24 cellular contexts compared by ENCODE assay signal in genomic region chr2:69007603-69008002, GRCh38. TPM values are rescaled to one million over a fixed set of nuclear protein-coding genes. Genes with fewer than 3 reads are reported as not detected.
A peak's percentile ranks its signal among the peaks of the same experiment; 100 is the strongest.
DNase-seq lines count a peak whose midpoint lies in the region; ATAC-seq, FAIRE-seq and TF ChIP-seq lines count a peak whose summit lies in the region.
"Had no signal": no experiment of that assay in that cellular context is flagged by ENCODE, and none has a peak within 500 bp of the region (broad histone marks: within the 10 kb centered on the region; RNA-seq: fewer than 3 reads in every experiment).

No MANE protein-coding gene starts in this region.

- peak; percentile 1 for DNase-seq in CMK (ENCODE audit: low read depth)
- DNase-seq in OCI-M1 (lab: John Stamatoyannopoulos, UW): peak; percentile 60
- no peak for DNase-seq in K562 (ENCODE audit: extremely low read depth in 1 of 4, low spot score in 3 of 4)
- peak; percentile 7 to 42 for DNase-seq in lung microvascular endothelial cell (ENCODE audit: low read depth in 2 of 2)
- DNase-seq in DMS114 treated with DMSO at 0.1 percent for 48 hours (lab: John Stamatoyannopoulos, UW; ENCODE audit: unreplicated experiment): no peak
- DNase-seq in transverse colon: no peak
- DNase-seq in sigmoid colon: no peak
- DNase-seq: CD8-positive, alpha-beta memory T cell; KG1; NCI-H1092 treated with DMSO at 0.1 percent for 48 hours; NCI-H146; NCI-H2029; NCI-H2227 treated with DMSO at 0.1 percent for 48 hours; NCI-H510A treated with DMSO at 0.1 percent for 48 hours; NCI-H748 treated with DMSO at 0.1 percent for 48 hours; NK-92 treated with Interleukin-12 subunit alpha and Interleukin-12 subunit beta, amount 100 ng/mL, for 24 hours had no signal

- H3K4me3 ChIP-seq in K562: no peak overlapping the region
- H3K4me3 ChIP-seq in transverse colon: no peak overlapping the region
- no peak overlapping the region for H3K4me3 ChIP-seq in sigmoid colon
- H3K4me3 ChIP-seq: GM23338, HAP-1 had no signal

- no peak overlapping the region for H2AFZ ChIP-seq in K562 (ENCODE audit: low read depth, low read length)
- H2AFZ ChIP-seq: GM23338 had no signal

- in situ Hi-C loops in K562 (cut with MboI): no loop called here
- in situ Hi-C loops in transverse colon (cut with MboI; ENCODE audit: low pct_ligation_motif_present in 1 of 4, low pct_unique_long_range_greater_than_20kb in 1 of 4, low sequenced_read_pairs in 3 of 4): loop anchor here in 1 of 4 donors (10.0 kb wide), 1 partner anchor 297 kb away; no protein-coding TSS in a partner anchor

- CTCF ChIA-PET in K562 (lab: Yijun Ruan, JAX; ENCODE audit: low intra/inter-chr PET ratio): no interaction called here

- intact Hi-C loops in K562 (cut with micrococcal nuclease): no loop called here
- intact Hi-C loops in transverse colon (cut with DNase I; ENCODE audit: low total_unique reads): no loop called here
- intact Hi-C loops in sigmoid colon (cut with DNase I): no loop called here

- no peaks in the 10 kb centered on the region; a peak in 1 of 5 replicates for H3K4me1 ChIP-seq in K562 (replicated peaks in 1 of 2; ENCODE audit: control insufficient read depth in 2 of 2, insufficient read depth in 2 of 2, low read length in 2 of 2)
- H3K4me1 ChIP-seq in transverse colon: peaks cover 0 to 4% (median 2%) of the 10 kb centered on the region in 4 donors
- peaks cover 0 to 5% (median 5%) of the 10 kb centered on the region in 4 donors for H3K4me1 ChIP-seq in sigmoid colon
- H3K4me1 ChIP-seq: HAP-1 had no signal

- no peak for TF ChIP-seq EP300 in K562 (IDR thresholded peaks at IDR 0.05; ENCODE audit: low read length)
- no peak for TF ChIP-seq EP300 in transverse colon (IDR thresholded peaks at IDR 0.05; ENCODE audit: low read depth)
- TF ChIP-seq EP300 in sigmoid colon (IDR thresholded peaks at IDR 0.05): no peak

- no peaks in the 10 kb centered on the region for H4K20me1 ChIP-seq in K562 (replicated peaks; ENCODE audit: control insufficient read depth, insufficient read depth, low read length)

- H3K4me2 ChIP-seq in K562 (ENCODE audit: insufficient read depth, low read length): no peak overlapping the region
- H3K4me2 ChIP-seq: GM23338 had no signal

- H3K9me3 ChIP-seq in K562 (replicated peaks; ENCODE audit: control insufficient read depth, insufficient read depth, low read depth, low read length): no peaks in the 10 kb centered on the region
- no peaks in the 10 kb centered on the region for H3K9me3 ChIP-seq in transverse colon
- H3K9me3 ChIP-seq in sigmoid colon: no peaks in the 10 kb centered on the region
- H3K9me3 ChIP-seq: HAP-1 had no signal

- no peak for FAIRE-seq in K562 (lab: Jason Lieb, UNC)
- FAIRE-seq: D721Med, HepG2 had no signal

- no peak overlapping the region for H3K27ac ChIP-seq in K562 (ENCODE audit: extremely low read depth, low read depth, low read length)
- H3K27ac ChIP-seq in transverse colon: no peak overlapping the region
- no peak overlapping the region for H3K27ac ChIP-seq in sigmoid colon
- H3K27ac ChIP-seq: C4-2B had no signal

- H3K9ac ChIP-seq in K562 (ENCODE audit: insufficient read depth in 1 of 2, low read depth in 2 of 2, low read length in 2 of 2): no peak overlapping the region

- no peak for TF ChIP-seq RAD21 in K562 (CRISPR knock-in tag; conservative IDR thresholded peaks at IDR 0.05 in 1 of 2, IDR thresholded peaks at IDR 0.05 in 1 of 2)

- TF ChIP-seq POLR2A in K562 (conservative IDR thresholded peaks at IDR 0.05) (no peak), transverse colon (IDR thresholded peaks at IDR 0.05) (no peak), sigmoid colon (IDR thresholded peaks at IDR 0.05) (no peak)

- POLR2A ChIA-PET in K562 (lab: Yijun Ruan, JAX): no interaction called here

- no TSS peak for BruUV-seq in K562 (replicated peaks; lab: Mats Ljungman, UMichigan)

- H3K27me3 ChIP-seq in K562 (ENCODE audit: control insufficient read depth in 2 of 2, insufficient read depth in 2 of 2, low read length in 2 of 2) (peaks cover 0 to 11% of the 10 kb centered on the region in 2 experiments; a peak in 2 of 5 replicates), transverse colon (peaks cover 2% of the 10 kb centered on the region), sigmoid colon (no peaks in the 10 kb centered on the region)

- no peaks in the 10 kb centered on the region for H3K79me2 ChIP-seq in K562 (ENCODE audit: control insufficient read depth, insufficient read depth, low read length)

- H3K9me1 ChIP-seq in K562 (ENCODE audit: control insufficient read depth, insufficient read depth, low read length): no peaks in the 10 kb centered on the region

- H3K36me3 ChIP-seq in K562 (ENCODE audit: control insufficient read depth, insufficient read depth, low read length): no peaks in the 10 kb centered on the region
- H3K36me3 ChIP-seq in transverse colon: no peaks in the 10 kb centered on the region
- no peaks in the 10 kb centered on the region for H3K36me3 ChIP-seq in sigmoid colon
- H3K36me3 ChIP-seq: HAP-1 had no signal

- TF ChIP-seq CTCF in K562 (IDR thresholded peaks at IDR 0.05 in 2 of 3, conservative IDR thresholded peaks at IDR 0.05 in 1 of 3; ENCODE audit: insufficient read depth in 2 of 3, low read depth in 1 of 3, low read length in 3 of 3) (no peak), transverse colon (IDR thresholded peaks at IDR 0.05) (no peak), sigmoid colon (IDR thresholded peaks at IDR 0.05) (no peak)

- ATAC-seq in K562: peak; percentile 55
- ATAC-seq in GM21390 (IDR thresholded peaks at IDR 0.05; ENCODE audit: unreplicated experiment): no peak
- ATAC-seq: GM23338, HepG2, Panc1 had no signal

RNA-seq across cellular contexts. Expression of gene ANTXR1, which starts 5.4 kb away (rescaled TPM):
- total RNA-seq in K562 (2011; cell fraction: chromatin; rRNA removed; ENCODE audit: low replicate concordance): 0.58 and 0.74 TPM in 2 replicates
- total RNA-seq in K562 (2011; cell fraction: nucleolus; rRNA removed): 0.79 TPM in 1 of 2 replicates, not detected in the other
- total RNA-seq in K562 (2011; cell fraction: nucleoplasm; rRNA removed): 0.73 and 0.76 TPM in 2 replicates
- total RNA-seq in K562 (2014; rRNA removed) (0.45 and 1.00 TPM in 2 replicates), K562 (2014; rRNA removed; fragmentation: Illumina TruSeq; extraction: Trizol) (0.33 and 0.35 TPM in 2 replicates), K562 (2015; rRNA removed; fragmentation: Illumina TruSeq; extraction: Trizol) (0.41 and 0.54 TPM in 2 replicates), K562 (2021) (0.87 and 0.98 TPM in 2 replicates), lung microvascular endothelial cell (0.20 and 0.65 TPM in 2 replicates), transverse colon (100 to 1,000 TPM in 1 of 4 donors, 10 to 100 TPM in 1, 1 to 10 TPM in 2; 7.1 to 101 (median 15.8) TPM), sigmoid colon (10 to 100 TPM; 44.6 to 79.8 (median 53.2) TPM)
- polyA plus RNA-seq in K562 (2011; rRNA removed) (0.13 and 0.19 TPM in 2 replicates), K562 (2014; fragmentation: Illumina TruSeq; extraction: Trizol) (0.24 and 0.58 TPM in 2 replicates), K562 (2014; fragmentation: Nextera tagmentation; extraction: Ambion mirVana) (under 1 TPM; 0.07 to 0.15 TPM), K562 (2014; rRNA removed) (0.23 and 0.62 TPM in 2 replicates), sigmoid colon (10 to 100 TPM in 1 of 3 donors, 1 to 10 TPM in 2; 3.0 to 28.8 (median 8.3) TPM)
- polyA plus RNA-seq in K562 (2011; cell fraction: cytosol; rRNA removed): 0.04 and 0.10 TPM in 2 replicates
- 0.41 and 0.46 TPM in 2 replicates for polyA plus RNA-seq in K562 (2011; cell fraction: nucleus; rRNA removed)
- 1.1 and 2.5 TPM in 2 replicates for polyA plus RNA-seq in K562 (2012)
- 0.18 TPM in 2 replicates for polyA minus RNA-seq in K562 (2011; rRNA and poly(A)+ RNA removed)
- polyA minus RNA-seq in K562 (2011; cell fraction: cytosol; rRNA and poly(A)+ RNA removed): 0.55 TPM in 1 of 2 replicates, not detected in the other
- polyA minus RNA-seq in K562 (2011; cell fraction: nucleus; rRNA and poly(A)+ RNA removed): 0.22 and 0.94 TPM in 2 replicates
- polyA plus RNA-seq: CD8-positive, alpha-beta memory T cell had no signal

RNA-seq across cellular contexts. Expression of gene GKN1, which starts 33.2 kb away (rescaled TPM):
- total RNA-seq in K562 (2011; cell fraction: chromatin; rRNA removed; ENCODE audit: low replicate concordance): not detected in 2 replicates
- total RNA-seq in K562 (2011; cell fraction: nucleolus; rRNA removed): not detected in 2 replicates
- not detected in 2 replicates for total RNA-seq in K562 (2011; cell fraction: nucleoplasm; rRNA removed)
- total RNA-seq in K562 (2014; rRNA removed): not detected in 2 replicates
- not detected in 2 replicates for total RNA-seq in K562 (2014; rRNA removed; fragmentation: Illumina TruSeq; extraction: Trizol)
- total RNA-seq in K562 (2015; rRNA removed; fragmentation: Illumina TruSeq; extraction: Trizol): not detected in 2 replicates
- not detected in 2 replicates for total RNA-seq in K562 (2021)
- not detected in 2 replicates for polyA plus RNA-seq in K562 (2011; rRNA removed)
- polyA plus RNA-seq in K562 (2011; cell fraction: cytosol; rRNA removed): not detected in 2 replicates
- polyA plus RNA-seq in K562 (2011; cell fraction: nucleus; rRNA removed): not detected in 2 replicates
- not detected in 2 replicates for polyA plus RNA-seq in K562 (2012)
- polyA plus RNA-seq in K562 (2014; fragmentation: Illumina TruSeq; extraction: Trizol): not detected in 2 replicates
- not detected for polyA plus RNA-seq in K562 (2014; fragmentation: Nextera tagmentation; extraction: Ambion mirVana)
- polyA plus RNA-seq in K562 (2014; rRNA removed): not detected in 2 replicates
- not detected in 2 replicates for polyA minus RNA-seq in K562 (2011; rRNA and poly(A)+ RNA removed)
- polyA minus RNA-seq in K562 (2011; cell fraction: cytosol; rRNA and poly(A)+ RNA removed): not detected in 2 replicates
- polyA minus RNA-seq in K562 (2011; cell fraction: nucleus; rRNA and poly(A)+ RNA removed): not detected in 2 replicates
- total RNA-seq in lung microvascular endothelial cell: not detected in 2 replicates
- not detected for total RNA-seq in transverse colon
- total RNA-seq in sigmoid colon: not detected
- 10 to 100 TPM in 1 of 3 donors, not detected in 2; 78.7 TPM for polyA plus RNA-seq in sigmoid colon
- total RNA-seq: A172; CD8-positive, alpha-beta memory T cell; GM23338; HepG2 had no signal
- polyA plus RNA-seq: CD8-positive, alpha-beta memory T cell; GM23338; HepG2 had no signal

RNA-seq across cellular contexts. Expression of gene GKN2, which starts 54.9 kb away (rescaled TPM):
- not detected in 2 replicates for total RNA-seq in K562 (2011; cell fraction: chromatin; rRNA removed; ENCODE audit: low replicate concordance)
- total RNA-seq in K562 (2011; cell fraction: nucleolus; rRNA removed): not detected in 2 replicates
- not detected in 2 replicates for total RNA-seq in K562 (2011; cell fraction: nucleoplasm; rRNA removed)
- not detected in 2 replicates for total RNA-seq in K562 (2014; rRNA removed)
- total RNA-seq in K562 (2014; rRNA removed; fragmentation: Illumina TruSeq; extraction: Trizol): not detected in 2 replicates
- total RNA-seq in K562 (2015; rRNA removed; fragmentation: Illumina TruSeq; extraction: Trizol): not detected in 2 replicates
- not detected in 2 replicates for total RNA-seq in K562 (2021)
- not detected in 2 replicates for polyA plus RNA-seq in K562 (2011; rRNA removed)
- polyA plus RNA-seq in K562 (2011; cell fraction: cytosol; rRNA removed): not detected in 2 replicates
- polyA plus RNA-seq in K562 (2011; cell fraction: nucleus; rRNA removed): not detected in 2 replicates
- not detected in 2 replicates for polyA plus RNA-seq in K562 (2012)
- not detected in 2 replicates for polyA plus RNA-seq in K562 (2014; fragmentation: Illumina TruSeq; extraction: Trizol)
- not detected for polyA plus RNA-seq in K562 (2014; fragmentation: Nextera tagmentation; extraction: Ambion mirVana)
- not detected in 2 replicates for polyA plus RNA-seq in K562 (2014; rRNA removed)
- polyA minus RNA-seq in K562 (2011; rRNA and poly(A)+ RNA removed): not detected in 2 replicates
- not detected in 2 replicates for polyA minus RNA-seq in K562 (2011; cell fraction: cytosol; rRNA and poly(A)+ RNA removed)
- polyA minus RNA-seq in K562 (2011; cell fraction: nucleus; rRNA and poly(A)+ RNA removed): not detected in 2 replicates
- total RNA-seq in lung microvascular endothelial cell: not detected in 2 replicates
- total RNA-seq in transverse colon: not detected
- not detected for total RNA-seq in sigmoid colon
- 10 to 100 TPM in 1 of 3 donors, 1 to 10 TPM in 1, not detected in 1; 1.2 to 14.4 TPM for polyA plus RNA-seq in sigmoid colon
- total RNA-seq: CD8-positive, alpha-beta memory T cell; GM23338; HepG2 had no signal
- polyA plus RNA-seq: CD8-positive, alpha-beta memory T cell; GM23338; HepG2 had no signal

Comparison
In these comparisons a context has a peak if more than half of its experiments do, and no peak if none do; other contexts are left out.
1. DNase-seq: peak in CMK (single experiment), OCI-M1 (single experiment) and lung microvascular endothelial cell (2 of 2); none in K562 (0 of 4), DMS114 treated with DMSO at 0.1 percent for 48 hours (single experiment), transverse colon (single experiment) and sigmoid colon (single experiment).